Comparison of ENCODE assay signal across 17 cellular contexts in genomic region chr3:142568393-142569017, GRCh38. TPM values are rescaled to one million over a fixed set of nuclear protein-coding genes. Genes with fewer than 3 reads are reported as not detected.
DNase-seq lines count a peak whose midpoint lies in the region; ATAC-seq, FAIRE-seq and TF ChIP-seq lines count a peak whose summit lies in the region.
"Had no signal": no experiment of that assay in that cellular context is flagged by ENCODE, and none has a peak within 500 bp of the region (broad histone marks: within the 10 kb centered on the region; RNA-seq: fewer than 3 reads in every experiment).

No MANE protein-coding gene starts in this region.

- peaks cover 0 to 7% of the 10 kb centered on the region in 2 experiments; a peak in 2 of 4 replicates for H3K36me3 ChIP-seq in GM12878 (ENCODE audit: control insufficient read depth in 2 of 2, insufficient read depth in 2 of 2, low read length in 1 of 2)

- DNase-seq in stimulated activated CD4-positive, alpha-beta T cell treated with anti-CD3 and anti-CD28 coated beads, Interleukin-15, amount 100 ng/mL, for 24 hours: peak; percentile 18
- DNase-seq in stimulated activated CD4-positive, alpha-beta T cell treated with anti-CD3 and anti-CD28 coated beads, Interleukin-2, amount 100 ng/mL, for 24 hours: no peak
- DNase-seq in GM12878 (ENCODE audit: low read depth, low spot score) (no peak), left kidney (ENCODE audit: low read depth, low spot score) (peak; percentile 30), DMS53 (lab: John Stamatoyannopoulos, UW) (no peak), DMS79 treated with DMSO at 0.1 percent for 48 hours (lab: John Stamatoyannopoulos, UW) (no peak)
- no peak for DNase-seq in activated CD8-positive, alpha-beta memory T cell treated with anti-CD3 and anti-CD28 coated beads, Interleukin-2, amount 50 U/mL, for 48 hours
- DNase-seq in activated CD4-positive, alpha-beta T cell treated with anti-CD3 and anti-CD28 coated beads, Interleukin-2, amount 50 U/mL, for 1 hour: no peak
- DNase-seq: Caco-2, DMS79, NCI-H1048, NCI-H1694, NCI-H446, NCI-H748 treated with DMSO at 0.1 percent for 48 hours, PC-3 had no signal

- no peak overlapping the region for H3K4me3 ChIP-seq in GM12878
- H3K4me3 ChIP-seq: A549, HAP-1 had no signal

- no peak overlapping the region for H3K4me2 ChIP-seq in GM12878 (ENCODE audit: control insufficient read depth, insufficient read depth)
- H3K4me2 ChIP-seq: A549 had no signal

- no peaks in the 10 kb centered on the region for H4K20me1 ChIP-seq in GM12878 (ENCODE audit: control insufficient read depth, insufficient read depth)

- TF ChIP-seq POLR2A in GM12878 (IDR thresholded peaks at IDR 0.05; ENCODE audit: low read depth, low read length): 0 out of 2 replicates have a peak, but pooled peaks have one; percentile 26

- intact Hi-C loops in GM12878 (cut with micrococcal nuclease; ENCODE audit: unreplicated experiment): no loop called here

- CTCF ChIA-PET in GM12878 (lab: Yijun Ruan, JAX): no interaction called here

- no peaks in the 10 kb centered on the region for H3K4me1 ChIP-seq in GM12878 (ENCODE audit: control insufficient read depth, insufficient read depth, low read length)
- H3K4me1 ChIP-seq: A549, Caco-2, HAP-1 had no signal

- no peak for TF ChIP-seq RAD21 in GM12878 (IDR thresholded peaks at IDR 0.05; ENCODE audit: insufficient read depth, low read depth, low read length)

- H3K9me3 ChIP-seq in GM12878 (replicated peaks; ENCODE audit: control insufficient read depth, insufficient read depth, low read length): no peaks in the 10 kb centered on the region; the same call in 2 of the 3 replicates
- H3K9me3 ChIP-seq: A549, Caco-2, HAP-1 had no signal

- no peak overlapping the region for H2AFZ ChIP-seq in GM12878 (ENCODE audit: control insufficient read depth, low read depth, low read length)

- H3K27ac ChIP-seq in GM12878 (ENCODE audit: control insufficient read depth, insufficient read depth): no peak overlapping the region
- H3K27ac ChIP-seq: A549 had no signal

- in situ Hi-C loops in GM12878 (cut with MboI): no loop called here

- no peak for TF ChIP-seq EP300 in GM12878 (IDR thresholded peaks at IDR 0.05; ENCODE audit: borderline replicate concordance in 1 of 2, control insufficient read depth in 1 of 2, low read depth in 2 of 2, low read length in 2 of 2)

- no TSS peak for BruUV-seq in GM12878 (replicated peaks; lab: Mats Ljungman, UMichigan)

- no peaks in the 10 kb centered on the region for H3K27me3 ChIP-seq in GM12878 (replicated peaks in 1 of 2; ENCODE audit: control insufficient read depth in 2 of 2, insufficient read depth in 2 of 2, low read length in 1 of 2)

- H3K9ac ChIP-seq in GM12878 (ENCODE audit: control insufficient read depth, insufficient read depth, low read length): no peak overlapping the region

- 97% methylated on average over 20 of the region's 21 CpGs for WGBS in GM12878 (ENCODE audit: insufficient coverage, insufficient replicate concordance, low lambda C conversion rate, missing lambda C conversion rate)

- RAD21 ChIA-PET in GM12878 (lab: Charles Lee; ENCODE audit: unreplicated experiment): no interaction called here

- SMC1A ChIA-PET in GM12878 (lab: Charles Lee; ENCODE audit: uncharacterized antibody, unreplicated experiment): no interaction called here

- peaks cover 13% of the 10 kb centered on the region for H3K79me2 ChIP-seq in GM12878 (ENCODE audit: control insufficient read depth, insufficient read depth, low read length)

- ATAC-seq in GM12878: no peak
- ATAC-seq: PC-3 had no signal

- POLR2A ChIA-PET in GM12878 (lab: Charles Lee): no interaction called here

- FAIRE-seq in GM12878 (lab: Jason Lieb, UNC): no peak
- FAIRE-seq: A549 had no signal

- TF ChIP-seq CTCF in GM12878 (IDR thresholded peaks at IDR 0.05 in 2 of 3, conservative IDR thresholded peaks at IDR 0.05 in 1 of 3; ENCODE audit: control insufficient read depth in 2 of 3, extremely low read depth in 1 of 3, insufficient read depth in 1 of 3, low read depth in 3 of 3, low read length in 3 of 3): no peak

TF ChIP-seq in GM12878, 131 proteins besides CTCF, POLR2A, EP300 and RAD21:
- TF ChIP-seq ZNF384 (IDR thresholded peaks at IDR 0.05; ENCODE audit: borderline replicate concordance, low read depth, low read length) (no peak), CREM (IDR thresholded peaks at IDR 0.05; ENCODE audit: low read depth) (no peak), TAF1 (IDR thresholded peaks at IDR 0.05; ENCODE audit: borderline replicate concordance, low read depth, low read length) (no peak)
- TF ChIP-seq, protein P1, sequence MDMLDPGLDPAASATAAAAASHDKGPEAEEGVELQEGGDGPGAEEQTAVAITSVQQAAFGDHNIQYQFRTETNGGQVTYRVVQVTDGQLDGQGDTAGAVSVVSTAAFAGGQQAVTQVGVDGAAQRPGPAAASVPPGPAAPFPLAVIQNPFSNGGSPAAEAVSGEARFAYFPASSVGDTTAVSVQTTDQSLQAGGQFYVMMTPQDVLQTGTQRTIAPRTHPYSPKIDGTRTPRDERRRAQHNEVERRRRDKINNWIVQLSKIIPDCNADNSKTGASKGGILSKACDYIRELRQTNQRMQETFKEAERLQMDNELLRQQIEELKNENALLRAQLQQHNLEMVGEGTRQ (IDR thresholded peaks at IDR 0.05; ENCODE audit: borderline replicate concordance, low read depth, low read length): no peak

RNA-seq across cellular contexts. Expression of gene ATR, which starts 10.0 kb away (rescaled TPM):
- total RNA-seq in GM12878 (2013; cell fraction: nucleolus; rRNA removed): 131 and 132 TPM in 2 replicates
- total RNA-seq in GM12878 (2014; rRNA removed) (33.5 and 33.6 TPM in 2 replicates), GM12878 (2014; rRNA removed; fragmentation: Illumina TruSeq; extraction: Trizol) (41.5 and 42.1 TPM in 2 replicates), GM12878 (2021) (27.9 and 34.1 TPM in 2 replicates)
- 5.1 TPM for polyA plus RNA-seq in GM12878 (2011; ENCODE audit: low read depth)
- polyA plus RNA-seq in GM12878 (2011; rRNA removed) (34.0 and 51.8 TPM in 2 replicates), GM12878 (2014; fragmentation: Illumina TruSeq; extraction: Trizol) (23.8 and 35.8 TPM in 2 replicates), GM12878 (2014; fragmentation: Nextera tagmentation; extraction: Ambion mirVana) (10 to 100 TPM; 25.8 to 29.0 TPM), GM12878 (2014; rRNA removed) (19.3 and 21.0 TPM in 2 replicates), GM12878 (2016; fragmentation: Nextera tagmentation; extraction: Ambion mirVana) (10 to 100 TPM; 28.2 to 31.3 TPM)
- polyA plus RNA-seq in GM12878 (2011; cell fraction: cytosol; rRNA removed): 7.0 and 7.4 TPM in 2 replicates
- polyA plus RNA-seq in GM12878 (2011; cell fraction: nucleus; rRNA removed): 41.2 and 79.2 TPM in 2 replicates
- 12.4 and 13.5 TPM in 2 replicates for polyA plus RNA-seq in GM12878 (2012)
- polyA minus RNA-seq in GM12878 (2011; rRNA and poly(A)+ RNA removed): 37.0 and 50.8 TPM in 2 replicates
- polyA minus RNA-seq in GM12878 (2011; cell fraction: cytosol; rRNA and poly(A)+ RNA removed): 14.0 and 14.2 TPM in 2 replicates
- polyA minus RNA-seq in GM12878 (2011; cell fraction: nucleus; rRNA and poly(A)+ RNA removed): 32.3 and 64.6 TPM in 2 replicates

RNA-seq across cellular contexts. Expression of gene PLS1, which starts 27.7 kb away (rescaled TPM):
- total RNA-seq in GM12878 (2013; cell fraction: nucleolus; rRNA removed): 5.9 TPM in 2 replicates
- total RNA-seq in GM12878 (2014; rRNA removed) (1.6 and 2.0 TPM in 2 replicates), GM12878 (2014; rRNA removed; fragmentation: Illumina TruSeq; extraction: Trizol) (2.0 and 2.5 TPM in 2 replicates), GM12878 (2021) (1.5 and 1.6 TPM in 2 replicates)
- 0.52 TPM for polyA plus RNA-seq in GM12878 (2011; ENCODE audit: low read depth)
- polyA plus RNA-seq in GM12878 (2011; rRNA removed) (11.7 and 18.0 TPM in 2 replicates), GM12878 (2014; fragmentation: Illumina TruSeq; extraction: Trizol) (2.2 and 4.2 TPM in 2 replicates), GM12878 (2014; fragmentation: Nextera tagmentation; extraction: Ambion mirVana) (1 to 10 TPM; 1.2 TPM), GM12878 (2014; rRNA removed) (0.78 and 1.4 TPM in 2 replicates), GM12878 (2016; fragmentation: Nextera tagmentation; extraction: Ambion mirVana) (1 to 10 TPM in 1 of 2 experiments, under 1 TPM in 1; 0.59 to 1.7 TPM)
- 4.1 and 6.3 TPM in 2 replicates for polyA plus RNA-seq in GM12878 (2011; cell fraction: cytosol; rRNA removed)
- 4.0 and 4.5 TPM in 2 replicates for polyA plus RNA-seq in GM12878 (2011; cell fraction: nucleus; rRNA removed)
- polyA plus RNA-seq in GM12878 (2012): 0.45 and 0.76 TPM in 2 replicates
- polyA minus RNA-seq in GM12878 (2011; rRNA and poly(A)+ RNA removed): 9.8 and 13.0 TPM in 2 replicates
- 4.2 and 4.8 TPM in 2 replicates for polyA minus RNA-seq in GM12878 (2011; cell fraction: cytosol; rRNA and poly(A)+ RNA removed)
- 2.9 and 3.5 TPM in 2 replicates for polyA minus RNA-seq in GM12878 (2011; cell fraction: nucleus; rRNA and poly(A)+ RNA removed)

Comparison
In these comparisons a context has a peak if more than half of its experiments do, and no peak if none do; other contexts are left out.
1. DNase-seq: peak in stimulated activated CD4-positive, alpha-beta T cell treated with anti-CD3 and anti-CD28 coated beads, Interleukin-15, amount 100 ng/mL, for 24 hours (single experiment) and left kidney (single experiment); none in stimulated activated CD4-positive, alpha-beta T cell treated with anti-CD3 and anti-CD28 coated beads, Interleukin-2, amount 100 ng/mL, for 24 hours (0 of 2), GM12878 (single experiment), DMS53 (single experiment), DMS79 treated with DMSO at 0.1 percent for 48 hours (single experiment), activated CD8-positive, alpha-beta memory T cell treated with anti-CD3 and anti-CD28 coated beads, Interleukin-2, amount 50 U/mL, for 48 hours (single experiment) and activated CD4-positive, alpha-beta T cell treated with anti-CD3 and anti-CD28 coated beads, Interleukin-2, amount 50 U/mL, for 1 hour (single experiment).